ENCODE assay signal across 17 cellular contexts in genomic region chr17:44807093-44807816, GRCh38. TPM values are rescaled to one million over a fixed set of nuclear protein-coding genes. Genes with fewer than 3 reads are reported as not detected.
"Had no signal": no experiment of that assay in that cellular context is flagged by ENCODE, and none has a peak within 500 bp of the region (broad histone marks: within the 10 kb centered on the region; RNA-seq: fewer than 3 reads in every experiment).

No MANE protein-coding gene starts in this region.

- H3K4me1 ChIP-seq: neural progenitor cell, pancreas, thyroid gland had no signal

- FAIRE-seq: bronchial epithelial cell, frontal cortex, islet of Langerhans, pancreas, small intestine had no signal

- H2AFZ ChIP-seq: neural progenitor cell had no signal

- DNase-seq: activated CD4-positive, alpha-beta memory T cell treated with anti-CD3 and anti-CD28 coated beads for 36 hours; activated CD4-positive, alpha-beta T cell treated with anti-CD3 and anti-CD28 coated beads for 1 hour; activated gamma-delta T cell treated with Interleukin-2 at 50 U/mL for 16 hours; activated naive CD8-positive, alpha-beta T cell treated with anti-CD3 and anti-CD28 coated beads, Interleukin-2, amount 10 ng/mL, durations not matched to agents 7 days and 5 days; activated T-cell treated with anti-CD3 and anti-CD28 coated beads, Interleukin-2, amount 50 U/mL, for 48 hours; anterior cingulate cortex; heart right ventricle; left ventricle myocardium inferior; mesendoderm; pancreas; small intestine; thyroid gland had no signal

- H3K36me3 Mint-ChIP-seq: activated CD4-positive, alpha-beta memory T cell treated with anti-CD3 and anti-CD28 coated beads for 36 hours; activated naive CD8-positive, alpha-beta T cell treated with anti-CD3 and anti-CD28 coated beads, Interleukin-2, amount 10 ng/mL, durations not matched to agents 7 days and 5 days had no signal

- H3K9me3 ChIP-seq: heart right ventricle, left ventricle myocardium inferior, pancreas, thyroid gland had no signal

- H3K4me2 ChIP-seq: neural progenitor cell had no signal

- H3K4me3 Mint-ChIP-seq: activated CD4-positive, alpha-beta memory T cell treated with anti-CD3 and anti-CD28 coated beads for 36 hours; activated naive CD8-positive, alpha-beta T cell treated with anti-CD3 and anti-CD28 coated beads, Interleukin-2, amount 10 ng/mL, durations not matched to agents 7 days and 5 days; neural progenitor cell; T-helper 2 cell treated with Interferon-gamma antibody and Interleukin-4, amounts not matched to agents 5 μg/mL and 100 μg/mL, for 36 hours had no signal

- H3K9me3 Mint-ChIP-seq: activated CD4-positive, alpha-beta memory T cell treated with anti-CD3 and anti-CD28 coated beads for 36 hours; activated naive CD8-positive, alpha-beta T cell treated with anti-CD3 and anti-CD28 coated beads, Interleukin-2, amount 10 ng/mL, durations not matched to agents 7 days and 5 days; neural progenitor cell; T-helper 2 cell treated with Interferon-gamma antibody and Interleukin-4, amounts not matched to agents 5 μg/mL and 100 μg/mL, for 36 hours had no signal

- H3K36me3 ChIP-seq: pancreas, thyroid gland had no signal

- H3K4me1 Mint-ChIP-seq: activated naive CD8-positive, alpha-beta T cell treated with anti-CD3 and anti-CD28 coated beads, Interleukin-2, amount 10 ng/mL, durations not matched to agents 7 days and 5 days; neural progenitor cell had no signal

- H3K9ac ChIP-seq: neural progenitor cell had no signal

- H3K27ac ChIP-seq: heart right ventricle, left ventricle myocardium inferior, neural progenitor cell, pancreas, thyroid gland had no signal

- H3K27me3 ChIP-seq: heart right ventricle, neural progenitor cell, pancreas, thyroid gland had no signal

- H3K27ac Mint-ChIP-seq: activated CD4-positive, alpha-beta memory T cell treated with anti-CD3 and anti-CD28 coated beads for 36 hours; activated naive CD8-positive, alpha-beta T cell treated with anti-CD3 and anti-CD28 coated beads, Interleukin-2, amount 10 ng/mL, durations not matched to agents 7 days and 5 days; neural progenitor cell; T-helper 2 cell treated with Interferon-gamma antibody and Interleukin-4, amounts not matched to agents 5 μg/mL and 100 μg/mL, for 36 hours had no signal

- H3K4me3 ChIP-seq: heart right ventricle, left ventricle myocardium inferior, neural progenitor cell, pancreas, thyroid gland had no signal

RNA-seq across cellular contexts. Expression of gene HIGD1B, which starts 40.4 kb away (rescaled TPM):
- total RNA-seq: activated CD4-positive, alpha-beta memory T cell treated with anti-CD3 and anti-CD28 coated beads for 36 hours; activated naive CD8-positive, alpha-beta T cell treated with anti-CD3 and anti-CD28 coated beads, Interleukin-2, amount 10 ng/mL, durations not matched to agents 7 days and 5 days; bronchial epithelial cell; thyroid gland had no signal
